Comparison of ENCODE assay signal across 25 cellular contexts in genomic region chr4:54637325-54637724, GRCh38. TPM values are rescaled to one million over a fixed set of nuclear protein-coding genes. Genes with fewer than 3 reads are reported as not detected.
"Had no signal": no experiment of that assay in that cellular context is flagged by ENCODE, and none has a peak within 500 bp of the region (broad histone marks: within the 10 kb centered on the region; RNA-seq: fewer than 3 reads in every experiment).

No MANE protein-coding gene starts in this region.

- H3K27ac Mint-ChIP-seq: dendritic cell treated with granulocyte-macrophage colony-stimulating factor and Interleukin-4, amounts not matched to agents 40 ng/mL and 50 ng/mL, for 4 days; effector memory CD8-positive, alpha-beta T cell; endodermal cell had no signal

- H3K4me3 Mint-ChIP-seq: dendritic cell treated with granulocyte-macrophage colony-stimulating factor and Interleukin-4, amounts not matched to agents 40 ng/mL and 50 ng/mL, for 4 days; effector memory CD8-positive, alpha-beta T cell; endodermal cell had no signal

- H3K9me3 Mint-ChIP-seq: dendritic cell treated with granulocyte-macrophage colony-stimulating factor and Interleukin-4, amounts not matched to agents 40 ng/mL and 50 ng/mL, for 4 days had no signal

- H3K36me3 ChIP-seq: colonic mucosa, esophagus muscularis mucosa, esophagus squamous epithelium, gastrocnemius medialis, gastroesophageal sphincter, heart left ventricle, heart right ventricle had no signal

- H3K4me3 ChIP-seq: colonic mucosa, coronary artery, dorsolateral prefrontal cortex, esophagus muscularis mucosa, esophagus squamous epithelium, gastrocnemius medialis, gastroesophageal sphincter, heart left ventricle, heart right ventricle had no signal

- ATAC-seq: effector memory CD8-positive, alpha-beta T cell; esophagus mucosa; foreskin keratinocyte; gastrocnemius medialis; gastroesophageal sphincter; heart left ventricle; heart right ventricle had no signal

- H3K27me3 Mint-ChIP-seq: dendritic cell treated with granulocyte-macrophage colony-stimulating factor and Interleukin-4, amounts not matched to agents 40 ng/mL and 50 ng/mL, for 4 days; effector memory CD8-positive, alpha-beta T cell had no signal

- H3K9me3 ChIP-seq: colonic mucosa, esophagus muscularis mucosa, esophagus squamous epithelium, gastrocnemius medialis, gastroesophageal sphincter, heart left ventricle, heart right ventricle had no signal

- DNase-seq: colonic mucosa; cortex of kidney; dermis blood vessel endothelial cell; dorsolateral prefrontal cortex; effector CD4-positive, alpha-beta T cell; effector CD8-positive, alpha-beta T cell; effector memory CD4-positive, alpha-beta T cell; effector memory CD8-positive, alpha-beta T cell; endodermal cell; erythroblast; esophagus squamous epithelium; foreskin fibroblast; foreskin keratinocyte; foreskin melanocyte; gastrocnemius medialis; glutamatergic neuron; head of caudate nucleus; heart left ventricle; heart right ventricle had no signal

- H3K4me1 ChIP-seq: colonic mucosa, esophagus muscularis mucosa, esophagus squamous epithelium, foreskin keratinocyte, gastrocnemius medialis, gastroesophageal sphincter, heart left ventricle, heart right ventricle had no signal

- H3K27me3 ChIP-seq: colonic mucosa, dorsolateral prefrontal cortex, esophagus muscularis mucosa, esophagus squamous epithelium, gastrocnemius medialis, gastroesophageal sphincter, heart left ventricle, heart right ventricle had no signal

- H3K27ac ChIP-seq: colonic mucosa, coronary artery, dorsolateral prefrontal cortex, epithelial cell of prostate, esophagus muscularis mucosa, esophagus squamous epithelium, foreskin keratinocyte, gastrocnemius medialis, gastroesophageal sphincter, heart left ventricle, heart right ventricle had no signal

RNA-seq across cellular contexts. Expression of gene KIT, which starts 20.4 kb away (rescaled TPM):
- total RNA-seq: foreskin keratinocyte had no signal
- polyA plus RNA-seq: foreskin keratinocyte had no signal
